In genomic region chr2:232341739-232342126, GRCh38 we compare ENCODE assay signal across 26 cellular contexts. TPM values are rescaled to one million over a fixed set of nuclear protein-coding genes. Genes with fewer than 3 reads are reported as not detected.
"Had no signal": no experiment of that assay in that cellular context is flagged by ENCODE, and none has a peak within 500 bp of the region (broad histone marks: within the 10 kb centered on the region; RNA-seq: fewer than 3 reads in every experiment).

No MANE protein-coding gene starts in this region.

- DNase-seq: activated CD4-positive, alpha-beta T cell treated with anti-CD3 and anti-CD28 coated beads for 48 hours; activated CD8-positive, alpha-beta T cell treated with anti-CD3 and anti-CD28 coated beads for 36 hours; effector CD8-positive, alpha-beta T cell; mammary epithelial cell; midbrain; retina; stimulated activated CD4-positive, alpha-beta T cell treated with anti-CD3 and anti-CD28 coated beads, Interleukin-15, amount 100 ng/mL, for 24 hours; stimulated activated CD4-positive, alpha-beta T cell treated with anti-CD3 and anti-CD28 coated beads, Interleukin-2, amount 100 ng/mL, for 48 hours; T-helper 2 cell had no signal

- ATAC-seq: activated CD8-positive, alpha-beta T cell treated with anti-CD3 and anti-CD28 coated beads for 36 hours; esophagus mucosa; gastroesophageal sphincter; stimulated activated effector memory CD8-positive, alpha-beta T cell treated with anti-CD3 and anti-CD28 coated beads, Interleukin-12 subunit alpha, Interleukin-12 subunit beta, amount 100 ng/mL, for 72 hours had no signal

- H3K4me1 Mint-ChIP-seq: stimulated activated effector memory CD8-positive, alpha-beta T cell treated with anti-CD3 and anti-CD28 coated beads, Interleukin-12 subunit alpha, Interleukin-12 subunit beta, amount 100 ng/mL, for 72 hours had no signal

- H3K27ac Mint-ChIP-seq: activated CD8-positive, alpha-beta T cell treated with anti-CD3 and anti-CD28 coated beads for 36 hours; activated naive CD4-positive, alpha-beta T cell treated with anti-CD3 and anti-CD28 coated beads, Interleukin-2, amount 50 U/mL, for 24 hours; activated T-cell treated with anti-CD3 and anti-CD28 coated beads, Interleukin-2, amount 50 U/mL, for 24 hours; activated T-helper 2 cell treated with anti-CD3 and anti-CD28 coated beads, Interferon-gamma antibody, Interleukin-2, Interleukin-4, amounts not matched to agents 10 μg/mL and 5 μg/mL and 100 μg/mL, durations not matched to agents 14 hours and 24 hours and 36 hours; dendritic cell treated with granulocyte-macrophage colony-stimulating factor and Interleukin-4, amounts not matched to agents 40 ng/mL and 50 ng/mL, for 4 days; stimulated activated effector memory CD8-positive, alpha-beta T cell treated with anti-CD3 and anti-CD28 coated beads, Interleukin-12 subunit alpha, Interleukin-12 subunit beta, amount 100 ng/mL, for 72 hours had no signal

- H3K27ac ChIP-seq: gastroesophageal sphincter, thoracic aorta, VCaP had no signal

- H3K36me3 Mint-ChIP-seq: activated naive CD4-positive, alpha-beta T cell treated with anti-CD3 and anti-CD28 coated beads, Interleukin-2, amount 50 U/mL, for 24 hours; stimulated activated effector memory CD8-positive, alpha-beta T cell treated with anti-CD3 and anti-CD28 coated beads, Interleukin-12 subunit alpha, Interleukin-12 subunit beta, amount 100 ng/mL, for 72 hours had no signal

- H3K9me3 Mint-ChIP-seq: activated CD8-positive, alpha-beta T cell treated with anti-CD3 and anti-CD28 coated beads for 36 hours; activated naive CD4-positive, alpha-beta T cell treated with anti-CD3 and anti-CD28 coated beads, Interleukin-2, amount 50 U/mL, for 24 hours; activated T-cell treated with anti-CD3 and anti-CD28 coated beads, Interleukin-2, amount 50 U/mL, for 24 hours; activated T-helper 2 cell treated with anti-CD3 and anti-CD28 coated beads, Interferon-gamma antibody, Interleukin-2, Interleukin-4, amounts not matched to agents 10 μg/mL and 5 μg/mL and 100 μg/mL, durations not matched to agents 14 hours and 24 hours and 36 hours; dendritic cell treated with granulocyte-macrophage colony-stimulating factor and Interleukin-4, amounts not matched to agents 40 ng/mL and 50 ng/mL, for 4 days; neural crest cell; stimulated activated effector memory CD8-positive, alpha-beta T cell treated with anti-CD3 and anti-CD28 coated beads, Interleukin-12 subunit alpha, Interleukin-12 subunit beta, amount 100 ng/mL, for 72 hours had no signal

- H3K27me3 ChIP-seq: gastroesophageal sphincter had no signal

- H3K4me3 Mint-ChIP-seq: activated CD8-positive, alpha-beta T cell treated with anti-CD3 and anti-CD28 coated beads for 36 hours; activated naive CD4-positive, alpha-beta T cell treated with anti-CD3 and anti-CD28 coated beads, Interleukin-2, amount 50 U/mL, for 24 hours; activated T-cell treated with anti-CD3 and anti-CD28 coated beads, Interleukin-2, amount 50 U/mL, for 24 hours; dendritic cell treated with granulocyte-macrophage colony-stimulating factor and Interleukin-4, amounts not matched to agents 40 ng/mL and 50 ng/mL, for 4 days; neural crest cell; stimulated activated effector memory CD8-positive, alpha-beta T cell treated with anti-CD3 and anti-CD28 coated beads, Interleukin-12 subunit alpha, Interleukin-12 subunit beta, amount 100 ng/mL, for 72 hours had no signal

- H3K4me1 ChIP-seq: gastroesophageal sphincter had no signal

- H3K4me3 ChIP-seq: gastroesophageal sphincter, thoracic aorta had no signal

- H3K36me3 ChIP-seq: thoracic aorta had no signal

- FAIRE-seq: bronchial epithelial cell had no signal

- H3K27me3 Mint-ChIP-seq: activated CD8-positive, alpha-beta T cell treated with anti-CD3 and anti-CD28 coated beads for 36 hours; activated naive CD4-positive, alpha-beta T cell treated with anti-CD3 and anti-CD28 coated beads, Interleukin-2, amount 50 U/mL, for 24 hours; activated T-cell treated with anti-CD3 and anti-CD28 coated beads, Interleukin-2, amount 50 U/mL, for 24 hours had no signal

RNA-seq across cellular contexts. Expression of gene ALPP, which starts 36.8 kb away (rescaled TPM):
- total RNA-seq: activated CD8-positive, alpha-beta T cell treated with anti-CD3 and anti-CD28 coated beads for 36 hours; activated T-helper 2 cell treated with anti-CD3 and anti-CD28 coated beads, Interferon-gamma antibody, Interleukin-2, Interleukin-4, amounts not matched to agents 10 μg/mL and 5 μg/mL and 100 μg/mL, durations not matched to agents 14 hours and 24 hours and 36 hours; bronchial epithelial cell; cerebellum; esophagus mucosa; gastroesophageal sphincter; mammary epithelial cell; neural crest cell; omental fat pad; posterior vena cava; SK-MEL-5; skeletal muscle tissue; thoracic aorta; ureter had no signal
